In the genomic region with DNA sequence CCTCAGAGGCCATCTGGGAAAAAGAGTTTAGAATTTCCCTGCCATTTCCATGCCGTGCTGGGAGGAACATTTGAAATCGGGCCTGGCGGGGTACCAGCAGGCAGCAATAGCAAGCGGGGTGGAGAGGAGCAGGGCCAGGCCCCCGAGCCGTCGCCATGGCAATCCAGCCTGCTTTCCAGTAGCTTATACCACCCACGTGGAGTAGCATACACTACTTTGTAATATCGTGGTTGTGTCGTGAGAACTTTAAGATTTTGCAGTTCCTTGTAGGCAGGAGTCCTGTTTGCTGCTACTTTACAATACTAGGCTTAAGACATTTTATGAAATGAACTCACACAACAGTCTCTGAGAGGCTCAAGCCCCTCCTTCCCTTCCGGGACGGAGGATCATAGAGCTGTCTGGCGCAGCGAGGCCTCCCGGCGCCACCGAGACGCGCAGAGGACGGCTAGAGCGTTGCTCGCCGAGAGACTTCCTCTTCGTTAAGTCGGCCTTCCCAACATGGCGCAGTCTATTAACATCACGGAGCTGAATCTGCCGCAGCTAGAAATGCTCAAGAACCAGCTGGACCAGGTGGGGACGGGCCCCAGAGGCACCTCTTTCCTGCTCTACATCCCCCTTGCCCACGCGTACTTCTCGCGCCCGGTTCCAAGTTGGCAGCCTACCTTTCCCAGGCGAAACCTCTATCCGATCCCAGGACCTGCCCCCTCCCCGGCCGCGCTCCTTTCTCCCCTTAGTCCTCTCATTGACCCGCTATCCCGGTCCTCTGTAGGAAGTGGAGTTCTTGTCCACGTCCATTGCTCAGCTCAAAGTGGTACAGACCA, we compare ENCODE assay signal across 1 cellular context.
A peak's percentile ranks its signal among the peaks of the same experiment; 100 is the strongest.
TF ChIP-seq lines count a peak whose summit lies in the region.

Gene PFDN5, plus strand, starts transcription at position 473 of the 821 bp plus-strand sequence. Its CDS starts 26 bp downstream, at position 499.

TF ChIP-seq in GM12878, 131 proteins besides CTCF, POLR2A, EP300 and RAD21 (continued from another document and continues in another):
- TF ChIP-seq REST (IDR thresholded peaks at IDR 0.05; ENCODE audit: low read depth, low read length) (no peak), USF2 (IDR thresholded peaks at IDR 0.05; ENCODE audit: borderline replicate concordance, low read depth, low read length) (no peak), LARP7 (IDR thresholded peaks at IDR 0.05) (0 out of 2 replicates have a peak, but pooled peaks have one; percentile 33), MEF2A (IDR thresholded peaks at IDR 0.05; ENCODE audit: insufficient read depth, low read depth, low read length) (0 out of 2 replicates have a peak, but pooled peaks have one; percentile 37), ZBED1 (IDR thresholded peaks at IDR 0.05; ENCODE audit: borderline replicate concordance) (peak; percentile 70; the same call in 1 of the 2 replicates), WRNIP1 (IDR thresholded peaks at IDR 0.05; ENCODE audit: borderline replicate concordance, low read depth, low read length) (peak; percentile 74; the same call in 1 of the 2 replicates), BACH1 (IDR thresholded peaks at IDR 0.05; ENCODE audit: borderline replicate concordance) (0 out of 2 replicates have a peak, but pooled peaks have one; percentile 10), HDGF (IDR thresholded peaks at IDR 0.05) (0 out of 2 replicates have a peak, but pooled peaks have one; percentile 84), CREM (IDR thresholded peaks at IDR 0.05; ENCODE audit: low read depth) (peak; percentile 80), ZBTB40 (IDR thresholded peaks at IDR 0.05; ENCODE audit: borderline replicate concordance) (peak; percentile 82; the same call in 1 of the 2 replicates), HSF1 (IDR thresholded peaks at IDR 0.05; ENCODE audit: low read depth, low read length) (no peak), CHD2 (IDR thresholded peaks at IDR 0.05; ENCODE audit: borderline replicate concordance, low read depth, low read length) (0 out of 2 replicates have a peak, but pooled peaks have one; percentile 33), GABPA (IDR thresholded peaks at IDR 0.05; ENCODE audit: low read depth) (peak; percentile 77), PRDM15 (CRISPR knock-in tag; IDR thresholded peaks at IDR 0.05) (no peak), IKZF2 (IDR thresholded peaks at IDR 0.05) (no peak; a peak in 1 of 4 replicates), CBFB (IDR thresholded peaks at IDR 0.05; ENCODE audit: low read depth) (no peak), SMAD1 (IDR thresholded peaks at IDR 0.05; ENCODE audit: low read depth, partially characterized antibody) (peak; percentile 63), ATF7 (IDR thresholded peaks at IDR 0.05; ENCODE audit: low read depth) (0 out of 2 replicates have a peak, but pooled peaks have one; percentile 35), E4F1 (IDR thresholded peaks at IDR 0.05; ENCODE audit: borderline replicate concordance, partially characterized antibody) (peak; percentile 35), TCF12 (IDR thresholded peaks at IDR 0.05; ENCODE audit: low read depth, low read length) (0 out of 2 replicates have a peak, but pooled peaks have one; percentile 4), PAX5 (IDR thresholded peaks at IDR 0.05; ENCODE audit: borderline replicate concordance, low read depth, low read length) (no peak), PML (IDR thresholded peaks at IDR 0.05; ENCODE audit: low read length) (peak; percentile 78; the same call in 1 of the 2 replicates), SIN3A (IDR thresholded peaks at IDR 0.05; ENCODE audit: low read depth, low read length) (peak; percentile 82; the same call in 1 of the 2 replicates), TAF1 (IDR thresholded peaks at IDR 0.05; ENCODE audit: borderline replicate concordance, low read depth, low read length) (peak; percentile 98), RFX5 (IDR thresholded peaks at IDR 0.05; ENCODE audit: low read depth, low read length) (no peak), SP1 (IDR thresholded peaks at IDR 0.05; ENCODE audit: low read depth, low read length) (no peak), NFYA (IDR thresholded peaks at IDR 0.05; ENCODE audit: borderline replicate concordance, low read depth, low read length) (no peak), ETV6 (conservative IDR thresholded peaks at IDR 0.05 in 1 of 2, IDR thresholded peaks at IDR 0.05 in 1 of 2; ENCODE audit: borderline replicate concordance in 1 of 2, low read depth in 1 of 2) (no peak)
- TF ChIP-seq, protein P1, sequence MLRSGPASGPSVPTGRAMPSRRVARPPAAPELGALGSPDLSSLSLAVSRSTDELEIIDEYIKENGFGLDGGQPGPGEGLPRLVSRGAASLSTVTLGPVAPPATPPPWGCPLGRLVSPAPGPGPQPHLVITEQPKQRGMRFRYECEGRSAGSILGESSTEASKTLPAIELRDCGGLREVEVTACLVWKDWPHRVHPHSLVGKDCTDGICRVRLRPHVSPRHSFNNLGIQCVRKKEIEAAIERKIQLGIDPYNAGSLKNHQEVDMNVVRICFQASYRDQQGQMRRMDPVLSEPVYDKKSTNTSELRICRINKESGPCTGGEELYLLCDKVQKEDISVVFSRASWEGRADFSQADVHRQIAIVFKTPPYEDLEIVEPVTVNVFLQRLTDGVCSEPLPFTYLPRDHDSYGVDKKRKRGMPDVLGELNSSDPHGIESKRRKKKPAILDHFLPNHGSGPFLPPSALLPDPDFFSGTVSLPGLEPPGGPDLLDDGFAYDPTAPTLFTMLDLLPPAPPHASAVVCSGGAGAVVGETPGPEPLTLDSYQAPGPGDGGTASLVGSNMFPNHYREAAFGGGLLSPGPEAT (IDR thresholded peaks at IDR 0.05; ENCODE audit: low read depth): peak; percentile 85
- TF ChIP-seq, protein P2, sequence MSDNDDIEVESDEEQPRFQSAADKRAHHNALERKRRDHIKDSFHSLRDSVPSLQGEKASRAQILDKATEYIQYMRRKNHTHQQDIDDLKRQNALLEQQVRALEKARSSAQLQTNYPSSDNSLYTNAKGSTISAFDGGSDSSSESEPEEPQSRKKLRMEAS (IDR thresholded peaks at IDR 0.05; ENCODE audit: low read depth, low read length): peak; percentile 63; the same call in 1 of the 2 replicates
- TF ChIP-seq, protein P3, sequence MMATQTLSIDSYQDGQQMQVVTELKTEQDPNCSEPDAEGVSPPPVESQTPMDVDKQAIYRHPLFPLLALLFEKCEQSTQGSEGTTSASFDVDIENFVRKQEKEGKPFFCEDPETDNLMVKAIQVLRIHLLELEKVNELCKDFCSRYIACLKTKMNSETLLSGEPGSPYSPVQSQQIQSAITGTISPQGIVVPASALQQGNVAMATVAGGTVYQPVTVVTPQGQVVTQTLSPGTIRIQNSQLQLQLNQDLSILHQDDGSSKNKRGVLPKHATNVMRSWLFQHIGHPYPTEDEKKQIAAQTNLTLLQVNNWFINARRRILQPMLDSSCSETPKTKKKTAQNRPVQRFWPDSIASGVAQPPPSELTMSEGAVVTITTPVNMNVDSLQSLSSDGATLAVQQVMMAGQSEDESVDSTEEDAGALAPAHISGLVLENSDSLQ (IDR thresholded peaks at IDR 0.05): peak; percentile 16; the same call in 1 of the 2 replicates
